13 cellular contexts compared by ENCODE assay signal in the genomic region with DNA sequence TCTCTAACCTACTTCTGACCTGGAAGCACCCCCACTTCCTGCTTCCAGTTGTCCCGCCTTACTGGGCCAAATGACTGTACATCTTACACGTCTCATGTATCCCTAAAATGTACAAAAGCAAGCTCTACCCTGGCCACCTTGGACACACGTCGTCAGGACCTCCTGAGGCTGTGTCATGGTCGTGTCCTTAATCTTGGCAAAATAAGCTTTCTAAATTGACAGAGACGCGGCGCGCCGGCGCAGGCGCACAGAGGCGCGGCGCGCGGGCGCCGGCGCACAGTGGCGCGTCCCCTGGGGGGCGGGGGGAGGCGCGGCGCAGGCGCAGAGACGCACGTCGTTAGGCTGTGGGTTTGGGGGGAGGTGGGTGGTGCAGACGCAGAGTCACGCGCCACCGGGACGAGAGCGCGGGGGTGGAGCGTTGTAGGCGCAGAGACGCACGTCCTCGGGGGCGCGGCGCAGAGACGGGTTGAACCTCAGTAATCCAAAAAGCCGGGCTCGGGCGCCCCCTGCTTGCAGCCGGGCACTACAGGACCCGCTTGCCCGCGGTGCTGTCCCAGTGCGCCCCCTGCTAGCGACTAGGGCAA. TPM values are rescaled to one million over a fixed set of nuclear protein-coding genes. Genes with fewer than 3 reads are reported as not detected.
A peak's percentile ranks its signal among the peaks of the same experiment; 100 is the strongest.
DNase-seq lines count a peak whose midpoint lies in the region; ATAC-seq and TF ChIP-seq lines count a peak whose summit lies in the region.
"Not testable (repeated sequence)": the region's sequence is repeated elsewhere in the genome, so short reads cannot be mapped to it uniquely, and the experiment has no call there.
"Had no signal": no experiment of that assay in that cellular context is flagged by ENCODE, and none has a peak within 500 bp of the region (broad histone marks: within the 10 kb centered on the region; RNA-seq: fewer than 3 reads in every experiment).

No MANE protein-coding gene starts in this region.

- in situ Hi-C loops in brain microvascular endothelial cell (cut with HindIII; ENCODE audit: low pct_ligation_motif_present, low sequenced_read_pairs) = not testable (repeated sequence)

- intact Hi-C loops in left ventricle myocardium superior (cut with micrococcal nuclease); upper lobe of right lung (cut with DNase I): not testable (repeated sequence)

- not testable (repeated sequence) for H3K27me3 ChIP-seq in brain microvascular endothelial cell (replicated peaks); upper lobe of right lung

- H3K27ac ChIP-seq in brain microvascular endothelial cell, upper lobe of right lung: not testable (repeated sequence)

- TF ChIP-seq CTCF in brain microvascular endothelial cell (IDR thresholded peaks at IDR 0.05; ENCODE audit: low read depth, low read length, missing control alignments) (peak; percentile 1), upper lobe of right lung (IDR thresholded peaks at IDR 0.05) (peak; percentile 3)
- TF ChIP-seq CTCF in omental fat pad (IDR thresholded peaks at IDR 0.05) = not testable (repeated sequence)

- peak overlapping the region; percentile 56; the same call in 1 of the 2 replicates for H3K4me3 ChIP-seq in GM08714 (ENCODE audit: low read length)
- H3K4me3 ChIP-seq in brain microvascular endothelial cell (ENCODE audit: low read depth, low read length); upper lobe of right lung: not testable (repeated sequence)

- DNase-seq in activated CD4-positive, alpha-beta T cell treated with anti-CD3 and anti-CD28 coated beads for 1 hour = peak; percentile 5
- DNase-seq in brain microvascular endothelial cell; omental fat pad (ENCODE audit: low spot score): not testable (repeated sequence)
- DNase-seq in left ventricle myocardium superior (peak; percentile 32), upper lobe of right lung (peak; percentile 64)

- H3K36me3 ChIP-seq in brain microvascular endothelial cell (replicated peaks); upper lobe of right lung: not testable (repeated sequence)

- ATAC-seq in GM21423 (IDR thresholded peaks at IDR 0.05; ENCODE audit: unreplicated experiment) (peak; percentile 9), HG03159 (IDR thresholded peaks at IDR 0.05; ENCODE audit: unreplicated experiment) (peak; percentile 4), left ventricle myocardium superior (peak; percentile 63), omental fat pad (ENCODE audit: low FRiP score) (peak; percentile 34), upper lobe of right lung (peak; percentile 53)

- not testable (repeated sequence) for H3K9me3 ChIP-seq in upper lobe of right lung

- H3K4me1 ChIP-seq in upper lobe of right lung = not testable (repeated sequence)

RNA-seq across cellular contexts. Expression of a gene that starts 3.6 kb away (rescaled TPM):
- total RNA-seq in left ventricle myocardium superior = not detected
- not detected for total RNA-seq in omental fat pad
- not detected for total RNA-seq in upper lobe of right lung
- total RNA-seq: cardiac septum, HT1080, LHCN-M2, progenitor cell of endocrine pancreas, vagina had no signal

RNA-seq across cellular contexts. Expression of a gene that starts 17.9 kb away (rescaled TPM):
- total RNA-seq in left ventricle myocardium superior (24.0 TPM), omental fat pad (10 to 100 TPM; 18.4 to 29.1 (median 26.8) TPM), upper lobe of right lung (57.9 TPM)

RNA-seq across cellular contexts. Expression of a gene that starts 18.2 kb away (rescaled TPM):
- 60.3 TPM for total RNA-seq in left ventricle myocardium superior
- total RNA-seq in omental fat pad = 100 to 1,000 TPM in 1 of 4 donors, 10 to 100 TPM in 3; 60.6 to 104 (median 77.6) TPM
- total RNA-seq in upper lobe of right lung = 91.8 TPM

RNA-seq across cellular contexts. Expression of a gene that starts 46.9 kb away (rescaled TPM):
- total RNA-seq in left ventricle myocardium superior (41.4 TPM), omental fat pad (10 to 100 TPM in 3 of 4 donors, 1 to 10 TPM in 1; 6.8 to 19.2 (median 12.2) TPM), upper lobe of right lung (15.7 TPM)

RNA-seq across cellular contexts. Expression of a gene that starts 47.5 kb away (rescaled TPM):
- 92.3 TPM for total RNA-seq in left ventricle myocardium superior
- total RNA-seq in omental fat pad = 100 to 1,000 TPM in 1 of 4 donors, 10 to 100 TPM in 3; 69.6 to 124 (median 78.2) TPM
- total RNA-seq in upper lobe of right lung = 89.9 TPM

Comparison
In these comparisons a context has a peak if more than half of its experiments do, and no peak if none do; other contexts are left out.
1. ATAC-seq: peak in every context shown above with its lines; median percentile 63 in left ventricle myocardium superior; 53 in upper lobe of right lung; 34 in omental fat pad; 9 in GM21423; 4 in HG03159.